In genomic region chr10:110212119-110213006, GRCh38 we compare ENCODE assay signal across 9 cellular contexts. TPM values are rescaled to one million over a fixed set of nuclear protein-coding genes. Genes with fewer than 3 reads are reported as not detected.
DNase-seq lines count a peak whose midpoint lies in the region; ATAC-seq, FAIRE-seq and TF ChIP-seq lines count a peak whose summit lies in the region.
"Had no signal": no experiment of that assay in that cellular context is flagged by ENCODE, and none has a peak within 500 bp of the region (broad histone marks: within the 10 kb centered on the region; RNA-seq: fewer than 3 reads in every experiment).

No MANE protein-coding gene starts in this region.

- H3K36me3 ChIP-seq in Peyer's patch (no peaks in the 10 kb centered on the region), trophoblast cell (ENCODE audit: control insufficient read depth in 1 of 2, insufficient read depth in 2 of 2, low read length in 2 of 2) (no peaks in the 10 kb centered on the region)
- H3K36me3 ChIP-seq: adrenal gland had no signal

- peaks cover 2% of the 10 kb centered on the region for H3K79me1 ChIP-seq in trophoblast cell (ENCODE audit: low read length)

- H2BK5ac ChIP-seq in trophoblast cell (ENCODE audit: low read depth, low read length, poor library complexity): no peak overlapping the region

- H4K91ac ChIP-seq in trophoblast cell (ENCODE audit: low read depth, low read length): no peak overlapping the region

- TF ChIP-seq CTCF in Peyer's patch (IDR thresholded peaks at IDR 0.05) (no peak), MCF 10A (IDR thresholded peaks at IDR 0.05; ENCODE audit: unreplicated experiment) (no peak), nephron (IDR thresholded peaks at IDR 0.05; ENCODE audit: unreplicated experiment in 3 of 3) (no peak)

- H3K4me1 Mint-ChIP-seq in MCF 10A (ENCODE audit: insufficient read depth, unreplicated experiment) (peaks cover 21% of the 10 kb centered on the region), nephron (peaks cover 39% of the 10 kb centered on the region)

- H2AK5ac ChIP-seq in trophoblast cell (ENCODE audit: low read length): no peak overlapping the region

- H3K27me3 ChIP-seq in Peyer's patch: no peaks in the 10 kb centered on the region
- no peaks in the 10 kb centered on the region for H3K27me3 ChIP-seq in trophoblast cell (ENCODE audit: insufficient read depth, low read length)
- H3K27me3 ChIP-seq: adrenal gland had no signal

- H4K8ac ChIP-seq in trophoblast cell (ENCODE audit: low read depth, low read length): no peak overlapping the region

- no peak overlapping the region for H3K18ac ChIP-seq in trophoblast cell (ENCODE audit: low read length)

- no peaks in the 10 kb centered on the region for H3K27me3 Mint-ChIP-seq in MCF 10A (ENCODE audit: insufficient read depth, unreplicated experiment)
- H3K27me3 Mint-ChIP-seq in nephron (ENCODE audit: low read depth): peaks cover 3% of the 10 kb centered on the region

- peaks cover 5 to 55% (median 8%) of the 10 kb centered on the region in 4 donors for H3K4me1 ChIP-seq in Peyer's patch
- H3K4me1 ChIP-seq in trophoblast cell (ENCODE audit: control insufficient read depth in 1 of 2, insufficient read depth in 2 of 2, low read length in 2 of 2): peaks cover 0 to 7% of the 10 kb centered on the region in 2 experiments

- ATAC-seq in HG03108 (IDR thresholded peaks at IDR 0.05; ENCODE audit: unreplicated experiment): no peak

- intact Hi-C loops in MCF 10A (cut with micrococcal nuclease): no loop called here

- no peak overlapping the region for H2BK12ac ChIP-seq in trophoblast cell (ENCODE audit: low read length)

- H3K79me2 ChIP-seq in trophoblast cell (ENCODE audit: control insufficient read depth, insufficient read depth, low read length, poor library complexity): no peaks in the 10 kb centered on the region

- WGBS in trophoblast cell (ENCODE audit: extremely low coverage, insufficient coverage, insufficient read length): no CpG with 5 or more reads among the region's 5 CpGs

- no peak overlapping the region for H3K9ac ChIP-seq in trophoblast cell (ENCODE audit: low read length)

- no peak for TF ChIP-seq POLR2A in GM12892 (IDR thresholded peaks at IDR 0.05; ENCODE audit: low read depth, low read length)
- peak; percentile 53 to 86 for TF ChIP-seq POLR2A in Peyer's patch (IDR thresholded peaks at IDR 0.05)

- H3K27ac ChIP-seq in Peyer's patch (peak overlapping the region; percentile 81 to 93 (median 86)), trophoblast cell (ENCODE audit: low read depth, low read length) (no peak overlapping the region)

- CTCF ChIA-PET in MCF 10A (lab: Yijun Ruan, JAX): interaction anchor here (0.6 to 5.7 kb wide), 6 partner anchors 8 to 74 kb away, joined by 3 to 54 read pairs (median 12); no protein-coding TSS in a partner anchor

- peak overlapping the region; percentile 88 for H3K27ac Mint-ChIP-seq in MCF 10A (ENCODE audit: low read depth, unreplicated experiment)
- peak overlapping the region in 1 of 3 experiments; percentile 18 for H3K27ac Mint-ChIP-seq in nephron

- H3K4me2 ChIP-seq in trophoblast cell (ENCODE audit: low read length): no peak overlapping the region

- H2BK120ac ChIP-seq in trophoblast cell (ENCODE audit: insufficient read depth, low read length, poor library complexity): no peak overlapping the region

- no peak overlapping the region for H3K4ac ChIP-seq in trophoblast cell (ENCODE audit: low read depth, low read length)

- H4K12ac ChIP-seq in trophoblast cell (ENCODE audit: low read depth, low read length): no peak overlapping the region

- POLR2A ChIA-PET in MCF 10A (lab: Yijun Ruan, JAX): interaction anchor here (0.7 to 8.5 kb wide), 10 partner anchors 10 to 320 kb away, joined by 3 to 288 read pairs (median 4); partner anchors contain the start of gene SMNDC1

- FAIRE-seq in GM12892 (lab: Jason Lieb, UNC): peak; percentile 64

- no TSS peak for BruUV-seq in MCF 10A (replicated peaks; lab: Mats Ljungman, UMichigan)

- DNase-seq in GM12892 (ENCODE audit: insufficient read length): no peak
- peak; percentile 70 to 91 (median 71) for DNase-seq in Peyer's patch
- DNase-seq in MCF 10A (ENCODE audit: unreplicated experiment): no peak
- DNase-seq in ecto neural progenitor cell (ENCODE audit: low spot score): no peak
- DNase-seq in AG08396 (ENCODE audit: low spot score): no peak
- DNase-seq in trophoblast cell: no peak

- no peak overlapping the region for H3K23ac ChIP-seq in trophoblast cell (ENCODE audit: low read length)

- peaks cover 10% of the 10 kb centered on the region for H3K36me3 Mint-ChIP-seq in MCF 10A (ENCODE audit: insufficient read depth, unreplicated experiment)
- H3K36me3 Mint-ChIP-seq in nephron (ENCODE audit: low read depth): no peaks in the 10 kb centered on the region

- H3K9me3 ChIP-seq in Peyer's patch (no peaks in the 10 kb centered on the region), trophoblast cell (ENCODE audit: insufficient read depth, low read depth, low read length) (no peaks in the 10 kb centered on the region)
- H3K9me3 ChIP-seq: adrenal gland had no signal

- H3K9me3 Mint-ChIP-seq in MCF 10A (ENCODE audit: unreplicated experiment) (no peaks in the 10 kb centered on the region), nephron (no peaks in the 10 kb centered on the region)

- H3K14ac ChIP-seq in trophoblast cell (ENCODE audit: low read length): no peak overlapping the region

- H3K4me3 ChIP-seq in Peyer's patch: peak overlapping the region in 2 of 4 donors; percentile 71 to 86
- no peak overlapping the region for H3K4me3 ChIP-seq in trophoblast cell (ENCODE audit: low read depth, low read length)

- no peak overlapping the region for H2AFZ ChIP-seq in trophoblast cell (ENCODE audit: insufficient read depth, low read length, poor library complexity)

- H3K4me3 Mint-ChIP-seq in MCF 10A (ENCODE audit: unreplicated experiment) (peak overlapping the region; percentile 84), nephron (peak overlapping the region; percentile 88 to 97 (median 92))

RNA-seq across cellular contexts. Expression of gene MXI1, which starts 5.0 kb away (rescaled TPM):
- 16.5 TPM for polyA plus RNA-seq in GM12892 (2012; ENCODE audit: missing spikeins)
- total RNA-seq in Peyer's patch: 10 to 100 TPM; 37.1 to 58.0 (median 47.8) TPM
- total RNA-seq in MCF 10A (2022): 16.9 and 19.5 TPM in 2 replicates
- 8.3 and 8.9 TPM in 2 replicates for polyA plus RNA-seq in trophoblast cell (2013)

Comparison
In these comparisons a context has a peak if more than half of its experiments do, and no peak if none do; other contexts are left out.
1. DNase-seq: peak in Peyer's patch (3 of 3); none in GM12892 (single experiment), MCF 10A (single experiment), ecto neural progenitor cell (single experiment), AG08396 (single experiment) and trophoblast cell (0 of 2).